Comparison of ENCODE assay signal across 7 cellular contexts in the genomic region with DNA sequence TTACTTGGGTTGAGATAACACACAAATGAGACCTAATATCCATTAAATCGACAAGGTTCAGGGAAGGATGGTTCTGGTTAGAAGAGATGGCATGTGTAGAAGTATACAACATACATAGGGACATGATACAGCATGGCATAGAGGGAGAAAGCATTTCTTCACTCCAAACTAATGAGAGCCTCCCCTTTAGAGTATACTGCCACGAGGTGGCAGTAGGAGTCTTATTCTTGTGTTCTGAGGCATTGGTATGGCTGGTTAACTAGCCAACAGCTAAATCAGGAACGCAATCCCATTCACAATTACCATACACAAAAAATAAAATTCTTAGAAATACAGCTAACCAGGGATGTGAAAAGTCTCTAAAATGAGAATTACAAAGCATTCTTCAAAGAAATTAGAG. TPM values are rescaled to one million over a fixed set of nuclear protein-coding genes. Genes with fewer than 3 reads are reported as not detected.
DNase-seq lines count a peak whose midpoint lies in the region; ATAC-seq and TF ChIP-seq lines count a peak whose summit lies in the region.

No MANE protein-coding gene starts in this region.

- H3K4me3 ChIP-seq in PC-3 (ENCODE audit: low read length) (no peak overlapping the region), body of pancreas (no peak overlapping the region)

- H3K4me2 ChIP-seq in PC-3 (ENCODE audit: low read length) = no peak overlapping the region

- H3K27me3 ChIP-seq in PC-3 (ENCODE audit: low read length) (no peaks in the 10 kb centered on the region), body of pancreas (peaks cover 0 to 3% of the 10 kb centered on the region in 2 donors)

- H3K4me1 ChIP-seq in PC-3 (ENCODE audit: insufficient read depth, low read length) (no peaks in the 10 kb centered on the region), body of pancreas (no peaks in the 10 kb centered on the region)

- BruUV-seq in PC-3 (replicated peaks; lab: Mats Ljungman, UMichigan) = no TSS peak

- WGBS in body of pancreas, 2 donors = 5 to 15% methylated on average over 3 of the region's 3 CpGs

- peak; percentile 63; the same call in 1 of the 2 replicates for TF ChIP-seq CTCF in PC-3 (conservative IDR thresholded peaks at IDR 0.05; ENCODE audit: low read depth, low read length)
- TF ChIP-seq CTCF in body of pancreas (IDR thresholded peaks at IDR 0.05) = peak; percentile 9 to 55 (median 43)

- H4K20me1 ChIP-seq in PC-3 (ENCODE audit: low read length) = no peaks in the 10 kb centered on the region

- no peak overlapping the region for H3K9ac ChIP-seq in PC-3 (ENCODE audit: low read length)

- ATAC-seq in PC-3 (peak; percentile 60), body of pancreas (no peak), GM19035 (IDR thresholded peaks at IDR 0.05; ENCODE audit: unreplicated experiment) (no peak), GM18520 (IDR thresholded peaks at IDR 0.05; ENCODE audit: unreplicated experiment) (no peak)

- POLR2A ChIA-PET in PC-3 (lab: Charles Lee; ENCODE audit: unreplicated experiment) = no interaction called here

- no peak for TF ChIP-seq POLR2A in body of pancreas (IDR thresholded peaks at IDR 0.05)

- intact Hi-C loops in PC-3 (cut with micrococcal nuclease) = loop anchor here (1.0 kb wide), 1 partner anchor 166 kb away; no protein-coding TSS in a partner anchor
- intact Hi-C loops in body of pancreas (cut with DNase I) = loop anchor here (10.0 kb wide), 1 partner anchor 163 kb away; no protein-coding TSS in a partner anchor

- no peak overlapping the region for H2AFZ ChIP-seq in PC-3 (ENCODE audit: low read length)

- CTCF ChIA-PET in PC-3 (lab: Charles Lee) = no interaction called here

- H3K9me3 ChIP-seq in PC-3 (ENCODE audit: low read length) = no peaks in the 10 kb centered on the region
- H3K9me3 ChIP-seq in body of pancreas = no peaks in the 10 kb centered on the region

- H3K27ac ChIP-seq in PC-3 (ENCODE audit: low read length) (no peak overlapping the region), body of pancreas (no peak overlapping the region)

- H3K36me3 ChIP-seq in PC-3 (ENCODE audit: low read depth, low read length) (no peaks in the 10 kb centered on the region), body of pancreas (replicated peaks in 1 of 2; ENCODE audit: insufficient read depth in 1 of 2, low read depth in 2 of 2) (no peaks in the 10 kb centered on the region)

- DNase-seq in DMS53 treated with DMSO at 0.1 percent for 48 hours (lab: John Stamatoyannopoulos, UW; ENCODE audit: unreplicated experiment) (peak; percentile 56), HCEC 1CT (peak; percentile 8), PC-3 (peak; percentile 62), body of pancreas (peak; percentile 19 to 52 (median 35)), lung microvascular endothelial cell (ENCODE audit: low read depth in 2 of 2) (peak; percentile 42 to 62)

- H3K9me2 ChIP-seq in PC-3 (replicated peaks; ENCODE audit: low read length) = no peaks in the 10 kb centered on the region

- no peaks in the 10 kb centered on the region for H3K79me2 ChIP-seq in PC-3 (ENCODE audit: low read length)

- no peaks in the 10 kb centered on the region for H3F3A ChIP-seq in PC-3 (ENCODE audit: low read length, unreplicated experiment)

RNA-seq across cellular contexts. Expression of a gene that starts 29.1 kb away (rescaled TPM):
- not detected in 2 replicates for total RNA-seq in PC-3 (2014; rRNA removed)
- total RNA-seq in body of pancreas = 10 to 100 TPM; 24.1 to 28.0 TPM
- total RNA-seq in lung microvascular endothelial cell = 1.1 and 3.8 TPM in 2 replicates

Comparison
In these comparisons a context has a peak if more than half of its experiments do, and no peak if none do; other contexts are left out.
1. DNase-seq: peak in every context shown above with its lines; median percentile 62 in PC-3; 56 in DMS53 treated with DMSO at 0.1 percent for 48 hours; 52 in lung microvascular endothelial cell; 35 in body of pancreas; 8 in HCEC 1CT.